ENCODE assay signal across 19 cellular contexts in genomic region chr11:130192845-130193267, GRCh38. TPM values are rescaled to one million over a fixed set of nuclear protein-coding genes. Genes with fewer than 3 reads are reported as not detected.
A peak's percentile ranks its signal among the peaks of the same experiment; 100 is the strongest.
DNase-seq lines count a peak whose midpoint lies in the region; ATAC-seq, FAIRE-seq and TF ChIP-seq lines count a peak whose summit lies in the region.
"Had no signal": no experiment of that assay in that cellular context is flagged by ENCODE, and none has a peak within 500 bp of the region (broad histone marks: within the 10 kb centered on the region; RNA-seq: fewer than 3 reads in every experiment).

No MANE protein-coding gene starts in this region.

- H4K20me1 ChIP-seq in IMR-90 (ENCODE audit: insufficient read depth, low read length): no peaks in the 10 kb centered on the region
- H4K20me1 ChIP-seq in K562 (replicated peaks; ENCODE audit: control insufficient read depth, insufficient read depth, low read length): peaks cover 2% of the 10 kb centered on the region

- H3K9me3 Mint-ChIP-seq in effector memory CD8-positive, alpha-beta T cell: no peaks in the 10 kb centered on the region
- H3K9me3 Mint-ChIP-seq: CD8-positive, alpha-beta memory T cell had no signal

- no peak for TF ChIP-seq EP300 in K562 (IDR thresholded peaks at IDR 0.05; ENCODE audit: low read length)

- ATAC-seq in IMR-90 (ENCODE audit: low read depth): no peak
- ATAC-seq in K562: no peak
- peak; percentile 76 for ATAC-seq in left lobe of liver
- no peak for ATAC-seq in psoas muscle
- no peak for ATAC-seq in effector memory CD8-positive, alpha-beta T cell (replicated peaks)

- H4K91ac ChIP-seq in IMR-90 (ENCODE audit: insufficient read depth, low read depth, low read length): no peak overlapping the region

- H3K79me1 ChIP-seq in IMR-90 (ENCODE audit: low read depth in 1 of 2, low read length in 2 of 2): no peaks in the 10 kb centered on the region

- no peaks in the 10 kb centered on the region for H3K9me3 ChIP-seq in IMR-90 (ENCODE audit: control insufficient read depth, insufficient read depth, low read length)
- no peaks in the 10 kb centered on the region for H3K9me3 ChIP-seq in K562 (replicated peaks; ENCODE audit: control insufficient read depth, insufficient read depth, low read depth, low read length)
- no peaks in the 10 kb centered on the region for H3K9me3 ChIP-seq in small intestine (ENCODE audit: control insufficient read depth, low read depth)
- H3K9me3 ChIP-seq in psoas muscle: no peaks in the 10 kb centered on the region
- H3K9me3 ChIP-seq: SJSA1 had no signal

- no peaks in the 10 kb centered on the region for H3K79me2 ChIP-seq in K562 (ENCODE audit: control insufficient read depth, insufficient read depth, low read length)

- H3K4me1 ChIP-seq in IMR-90 (ENCODE audit: control insufficient read depth, insufficient read depth, low read length): no peaks in the 10 kb centered on the region
- peaks cover 0 to 22% of the 10 kb centered on the region in 2 experiments; a peak in 1 of 5 replicates for H3K4me1 ChIP-seq in K562 (replicated peaks in 1 of 2; ENCODE audit: control insufficient read depth in 2 of 2, insufficient read depth in 2 of 2, low read length in 2 of 2)
- peaks cover 0 to 6% of the 10 kb centered on the region in 2 donors for H3K4me1 ChIP-seq in small intestine (ENCODE audit: control insufficient read depth in 2 of 2, insufficient read depth in 1 of 2, low read depth in 1 of 2, low read length in 1 of 2)
- H3K4me1 ChIP-seq in psoas muscle: no peaks in the 10 kb centered on the region
- H3K4me1 ChIP-seq: SJSA1 had no signal

- H3K14ac ChIP-seq in IMR-90 (replicated peaks; ENCODE audit: low read depth, low read length): no peak overlapping the region

- FAIRE-seq in K562 (lab: Jason Lieb, UNC) (no peak), small intestine (lab: Jason Lieb, UNC) (no peak)
- FAIRE-seq: D721Med, GM12891, H1 had no signal

- H3K9me1 ChIP-seq in IMR-90 (ENCODE audit: insufficient read depth, low read length) (no peaks in the 10 kb centered on the region), K562 (ENCODE audit: control insufficient read depth, insufficient read depth, low read length) (no peaks in the 10 kb centered on the region)

- no peak overlapping the region for H3K4me2 ChIP-seq in IMR-90 (ENCODE audit: low read depth, low read length)
- no peak overlapping the region for H3K4me2 ChIP-seq in K562 (ENCODE audit: insufficient read depth, low read length)

- no peak overlapping the region for H4K5ac ChIP-seq in IMR-90 (ENCODE audit: low read depth, low read length)

- no peaks in the 10 kb centered on the region for H3K36me3 Mint-ChIP-seq in effector memory CD8-positive, alpha-beta T cell (ENCODE audit: insufficient read depth)
- H3K36me3 Mint-ChIP-seq: CD8-positive, alpha-beta memory T cell had no signal

- POLR2A ChIA-PET in IMR-90 (lab: Charles Lee; ENCODE audit: unreplicated experiment) (no interaction called here), K562 (lab: Yijun Ruan, JAX) (no interaction called here)

- TF ChIP-seq CTCF in IMR-90 (conservative IDR thresholded peaks at IDR 0.05; ENCODE audit: low read depth, low read length): no peak
- TF ChIP-seq CTCF in K562 (IDR thresholded peaks at IDR 0.05 in 2 of 3, conservative IDR thresholded peaks at IDR 0.05 in 1 of 3; ENCODE audit: insufficient read depth in 2 of 3, low read depth in 1 of 3, low read length in 3 of 3): no peak
- TF ChIP-seq CTCF in psoas muscle (IDR thresholded peaks at IDR 0.05): no peak

- BruUV-seq in IMR-90 (replicated peaks; lab: Mats Ljungman, UMichigan) (no TSS peak), K562 (replicated peaks; lab: Mats Ljungman, UMichigan) (no TSS peak)

- no peak overlapping the region for H2BK15ac ChIP-seq in IMR-90 (ENCODE audit: low read depth, low read length)

- no peak overlapping the region for H2AK5ac ChIP-seq in IMR-90 (ENCODE audit: low read depth, low read length)

- no peak overlapping the region for H2BK20ac ChIP-seq in IMR-90 (ENCODE audit: low read depth, low read length)

- peaks cover 0 to 6% of the 10 kb centered on the region in 2 donors for H3K27me3 Mint-ChIP-seq in effector memory CD8-positive, alpha-beta T cell

- H2BK120ac ChIP-seq in IMR-90 (ENCODE audit: low read depth, low read length): no peak overlapping the region

- in situ Hi-C loops in IMR-90 (cut with MboI; ENCODE audit: low sequenced_read_pairs): no loop called here
- in situ Hi-C loops in K562 (cut with MboI): no loop called here

- no peak overlapping the region for H3K27ac Mint-ChIP-seq in effector memory CD8-positive, alpha-beta T cell
- H3K27ac Mint-ChIP-seq: CD8-positive, alpha-beta memory T cell had no signal

- no peak overlapping the region for H4K8ac ChIP-seq in IMR-90 (ENCODE audit: low read depth in 2 of 2, low read length in 2 of 2)

- H3K27me3 ChIP-seq in IMR-90 (ENCODE audit: control insufficient read depth, insufficient read depth, low read length) (peaks cover 12% of the 10 kb centered on the region), K562 (ENCODE audit: control insufficient read depth in 2 of 2, insufficient read depth in 2 of 2, low read length in 2 of 2) (peaks cover 40 to 81% of the 10 kb centered on the region in 2 experiments), small intestine (ENCODE audit: control insufficient read depth in 2 of 2, insufficient read depth in 2 of 2, low read length in 2 of 2) (no peaks in the 10 kb centered on the region), psoas muscle (ENCODE audit: insufficient read depth in 3 of 3, low read length in 2 of 3) (no peaks in the 10 kb centered on the region)
- H3K27me3 ChIP-seq: SJSA1 had no signal

- DNase-seq in IMR-90 (no peak), K562 (ENCODE audit: extremely low read depth in 1 of 4, low spot score in 3 of 4) (no peak), left lobe of liver (ENCODE audit: low spot score) (no peak), small intestine (peak; percentile 70), psoas muscle (no peak), HK-2 (ENCODE audit: unreplicated experiment) (no peak), NAMALWA (ENCODE audit: low spot score) (no peak)
- no peak for DNase-seq in effector memory CD8-positive, alpha-beta T cell
- DNase-seq: C1 segment of cervical spinal cord, NCI-H1694 treated with DMSO at 0.1 percent for 48 hours, NCI-H748 treated with DMSO at 0.1 percent for 48 hours, OCI-M1 had no signal

- H3K27ac ChIP-seq in IMR-90 (ENCODE audit: insufficient read depth, low read length) (no peak overlapping the region), K562 (ENCODE audit: extremely low read depth, low read depth, low read length) (no peak overlapping the region), small intestine (ENCODE audit: low read depth in 1 of 2, low read length in 1 of 2) (peak overlapping the region; percentile 36 to 54), psoas muscle (no peak overlapping the region)
- H3K27ac ChIP-seq: RWPE1, SJSA1 had no signal

- CTCF ChIA-PET in IMR-90 (lab: Yijun Ruan, JAX): no interaction called here
- CTCF ChIA-PET in K562 (lab: Yijun Ruan, JAX; ENCODE audit: low intra/inter-chr PET ratio): no interaction called here

- no peaks in the 10 kb centered on the region for H3K36me3 ChIP-seq in IMR-90 (ENCODE audit: control insufficient read depth, insufficient read depth, low read length)
- H3K36me3 ChIP-seq in K562 (ENCODE audit: control insufficient read depth, insufficient read depth, low read length): no peaks in the 10 kb centered on the region
- peaks cover 5 to 27% of the 10 kb centered on the region in 2 donors for H3K36me3 ChIP-seq in small intestine (ENCODE audit: control insufficient read depth in 2 of 2, insufficient read depth in 2 of 2, low read length in 2 of 2)
- H3K36me3 ChIP-seq in psoas muscle (ENCODE audit: insufficient read depth in 1 of 2, low read depth in 1 of 2): no peaks in the 10 kb centered on the region
- H3K36me3 ChIP-seq: SJSA1 had no signal

- H3K4me3 Mint-ChIP-seq in effector memory CD8-positive, alpha-beta T cell: no peak overlapping the region
- H3K4me3 Mint-ChIP-seq: CD8-positive, alpha-beta memory T cell had no signal

- H3K9ac ChIP-seq in IMR-90 (ENCODE audit: low read depth, low read length) (no peak overlapping the region), K562 (ENCODE audit: insufficient read depth in 1 of 2, low read depth in 2 of 2, low read length in 2 of 2) (no peak overlapping the region)

- no peak overlapping the region for H3K18ac ChIP-seq in IMR-90 (ENCODE audit: low read depth, low read length)

- H3K4me3 ChIP-seq in IMR-90 (ENCODE audit: insufficient read depth, low read depth, low read length) (no peak overlapping the region), K562 (no peak overlapping the region), small intestine (ENCODE audit: low read depth in 1 of 2, low read length in 2 of 2) (no peak overlapping the region), psoas muscle (no peak overlapping the region)
- H3K4me3 ChIP-seq: SJSA1 had no signal

- H2AK9ac ChIP-seq in IMR-90 (replicated peaks; ENCODE audit: low read depth, low read length, poor library complexity): no peak overlapping the region

- no peak overlapping the region for H3K56ac ChIP-seq in IMR-90 (ENCODE audit: extremely low read depth, insufficient read depth, low read length)

- TF ChIP-seq POLR2A in IMR-90 (IDR thresholded peaks at IDR 0.05; ENCODE audit: low read depth, low read length): no peak
- no peak for TF ChIP-seq POLR2A in K562 (conservative IDR thresholded peaks at IDR 0.05)

- H3K23ac ChIP-seq in IMR-90 (ENCODE audit: low read depth, low read length): no peak overlapping the region

- TF ChIP-seq RAD21 in IMR-90 (IDR thresholded peaks at IDR 0.05; ENCODE audit: low read length) (no peak), K562 (CRISPR knock-in tag; conservative IDR thresholded peaks at IDR 0.05 in 1 of 2, IDR thresholded peaks at IDR 0.05 in 1 of 2) (no peak)

- WGBS in IMR-90 (ENCODE audit: extremely low coverage in 2 of 2, insufficient read length in 1 of 2), 2 experiments: no CpG with 5 or more reads among the region's 4 CpGs
- WGBS in K562 (ENCODE audit: insufficient coverage, low coverage, missing lambda C conversion rate): 14% methylated on average over 4 of the region's 4 CpGs
- 20 to 63% (median 38%) methylated on average over 4 of the region's 4 CpGs for WGBS in small intestine, 3 donors
- WGBS in psoas muscle, 3 donors: 72 to 78% (median 74%) methylated on average over 4 of the region's 4 CpGs

- dilution Hi-C loops in IMR-90 (cut with HindIII; ENCODE audit: low sequenced_read_pairs, unreplicated experiment): no loop called here

- no peaks in the 10 kb centered on the region for H3K4me1 Mint-ChIP-seq in effector memory CD8-positive, alpha-beta T cell (ENCODE audit: low read depth in 2 of 2)

- intact Hi-C loops in IMR-90 (cut with micrococcal nuclease): no loop called here
- intact Hi-C loops in K562 (cut with micrococcal nuclease): no loop called here
- intact Hi-C loops in psoas muscle (cut with DNase I): no loop called here

- H3K4ac ChIP-seq in IMR-90 (ENCODE audit: low read depth, low read length): no peak overlapping the region

- no peak overlapping the region for H2AFZ ChIP-seq in IMR-90 (replicated peaks; ENCODE audit: low read length, poor library complexity)
- no peak overlapping the region for H2AFZ ChIP-seq in K562 (ENCODE audit: low read depth, low read length)

- H2BK5ac ChIP-seq in IMR-90 (ENCODE audit: low read depth, low read length, poor library complexity, severe bottlenecking): no peak overlapping the region

RNA-seq across cellular contexts. Expression of gene ST14, which starts 33.3 kb away (rescaled TPM):
- total RNA-seq in IMR-90 (2012; rRNA removed) (not detected in 2 replicates), K562 (2014; rRNA removed) (not detected in 2 replicates), K562 (2014; rRNA removed; fragmentation: Illumina TruSeq; extraction: Trizol) (not detected in 2 replicates), K562 (2015; rRNA removed; fragmentation: Illumina TruSeq; extraction: Trizol) (not detected in 2 replicates), K562 (2021) (0.20 and 0.36 TPM in 2 replicates), left lobe of liver (3.7 TPM), psoas muscle (under 1 TPM; 0.51 to 0.77 (median 0.55) TPM)
- polyA plus RNA-seq in IMR-90 (2012; rRNA removed) (not detected in 2 replicates), K562 (2011; rRNA removed) (0.01 and 0.08 TPM in 2 replicates), K562 (2014; fragmentation: Illumina TruSeq; extraction: Trizol) (not detected in 2 replicates), K562 (2014; fragmentation: Nextera tagmentation; extraction: Ambion mirVana) (not detected), K562 (2014; rRNA removed) (not detected in 2 replicates), small intestine (100 to 1,000 TPM in 2 of 3 donors, 10 to 100 TPM in 1; 97.8 to 169 (median 116) TPM), psoas muscle (under 1 TPM; 0.22 to 0.44 (median 0.25) TPM)
- polyA plus RNA-seq in IMR-90 (2012; cell fraction: cytosol; rRNA removed): not detected in 2 replicates
- polyA plus RNA-seq in IMR-90 (2012; cell fraction: nucleus; rRNA removed; ENCODE audit: low replicate concordance): not detected in 2 replicates
- total RNA-seq in K562 (2011; cell fraction: chromatin; rRNA removed; ENCODE audit: low replicate concordance): 0.23 TPM in 1 of 2 replicates, not detected in the other
- not detected in 2 replicates for total RNA-seq in K562 (2011; cell fraction: nucleolus; rRNA removed)
- total RNA-seq in K562 (2011; cell fraction: nucleoplasm; rRNA removed): 0.15 TPM in 1 of 2 replicates, not detected in the other
- polyA plus RNA-seq in K562 (2011; cell fraction: cytosol; rRNA removed): 0.01 and 0.13 TPM in 2 replicates
- polyA plus RNA-seq in K562 (2011; cell fraction: nucleus; rRNA removed): 0.14 TPM in 1 of 2 replicates, not detected in the other
- 0.04 and 0.15 TPM in 2 replicates for polyA plus RNA-seq in K562 (2012)
- polyA minus RNA-seq in K562 (2011; rRNA and poly(A)+ RNA removed): not detected in 2 replicates
- not detected in 2 replicates for polyA minus RNA-seq in K562 (2011; cell fraction: cytosol; rRNA and poly(A)+ RNA removed)
- 0.27 TPM in 1 of 2 replicates, not detected in the other for polyA minus RNA-seq in K562 (2011; cell fraction: nucleus; rRNA and poly(A)+ RNA removed)
- total RNA-seq: NCI-H460, SJSA1 had no signal
- polyA plus RNA-seq: CD8-positive, alpha-beta memory T cell had no signal

Comparison
In these comparisons a context has a peak if more than half of its experiments do, and no peak if none do; other contexts are left out.
1. H3K27ac ChIP-seq: peak in small intestine (2 of 2); none in IMR-90 (single experiment), K562 (single experiment) and psoas muscle (single experiment).